In genomic region chr5:72433520-72433919, GRCh38 we compare ENCODE assay signal across 15 cellular contexts.
DNase-seq lines count a peak whose midpoint lies in the region; ATAC-seq and TF ChIP-seq lines count a peak whose summit lies in the region.
"Had no signal": no experiment of that assay in that cellular context is flagged by ENCODE, and none has a peak within 500 bp of the region (broad histone marks: within the 10 kb centered on the region; RNA-seq: fewer than 3 reads in every experiment).

No MANE protein-coding gene starts in this region.

- no peaks in the 10 kb centered on the region for H3K9me3 Mint-ChIP-seq in activated CD8-positive, alpha-beta T cell treated with anti-CD3 and anti-CD28 coated beads, Interleukin-2, amount 10 ng/mL, durations not matched to agents 7 days and 5 days (ENCODE audit: insufficient read depth)
- H3K9me3 Mint-ChIP-seq: GM23338; stimulated activated naive CD8-positive, alpha-beta T cell treated with anti-CD3 and anti-CD28 coated beads, Interleukin-15, Interleukin-2, amounts not matched to agents 100 ng/mL and 50 ng/mL, for 24 hours had no signal

- 0 to 44% methylated on average over 1 of the region's 1 CpG for WGBS in gastroesophageal sphincter (ENCODE audit: low coverage in 1 of 2), 2 donors

- TF ChIP-seq POLR2A in gastroesophageal sphincter (IDR thresholded peaks at IDR 0.05), result no peak

- H3K36me3 ChIP-seq in gastroesophageal sphincter (no peaks in the 10 kb centered on the region), skeletal muscle tissue (ENCODE audit: control insufficient read depth in 3 of 3, insufficient read depth in 3 of 3, low read length in 3 of 3) (no peaks in the 10 kb centered on the region)

- peak; percentile 75 for ATAC-seq in gastroesophageal sphincter
- no peak for ATAC-seq in activated CD8-positive, alpha-beta T cell treated with anti-CD3 and anti-CD28 coated beads, Interleukin-2, amount 10 ng/mL, durations not matched to agents 7 days and 5 days
- ATAC-seq: GM23338, left colon had no signal

- TF ChIP-seq CTCF in gastroesophageal sphincter (IDR thresholded peaks at IDR 0.05), result no peak

- POLR2A ChIA-PET in activated CD8-positive, alpha-beta T cell treated with anti-CD3 and anti-CD28 coated beads, Interleukin-2, amount 10 ng/mL, durations not matched to agents 7 days and 5 days (lab: Charles Lee), result no interaction called here

- no peaks in the 10 kb centered on the region for H3K4me1 Mint-ChIP-seq in activated CD8-positive, alpha-beta T cell treated with anti-CD3 and anti-CD28 coated beads, Interleukin-2, amount 10 ng/mL, durations not matched to agents 7 days and 5 days (ENCODE audit: low read depth)
- H3K4me1 Mint-ChIP-seq: GM23338 had no signal

- H3K4me3 ChIP-seq in gastroesophageal sphincter (no peak overlapping the region), skeletal muscle tissue (ENCODE audit: low read length in 3 of 3) (no peak overlapping the region)
- H3K4me3 ChIP-seq: GM23338 had no signal

- no peak for TF ChIP-seq EP300 in gastroesophageal sphincter (IDR thresholded peaks at IDR 0.05)

- CTCF ChIA-PET in activated CD8-positive, alpha-beta T cell treated with anti-CD3 and anti-CD28 coated beads, Interleukin-2, amount 10 ng/mL, durations not matched to agents 7 days and 5 days (lab: Charles Lee), result interaction anchor here (2.1 kb wide), 1 partner anchor 67 kb away, joined by 4 read pairs; no protein-coding TSS in a partner anchor

- no peak overlapping the region for H3K27ac Mint-ChIP-seq in activated CD8-positive, alpha-beta T cell treated with anti-CD3 and anti-CD28 coated beads, Interleukin-2, amount 10 ng/mL, durations not matched to agents 7 days and 5 days
- H3K27ac Mint-ChIP-seq: GM23338; stimulated activated naive CD8-positive, alpha-beta T cell treated with anti-CD3 and anti-CD28 coated beads, Interleukin-15, Interleukin-2, amounts not matched to agents 100 ng/mL and 50 ng/mL, for 24 hours had no signal

- H3K27me3 ChIP-seq in gastroesophageal sphincter, result no peaks in the 10 kb centered on the region
- no peaks in the 10 kb centered on the region for H3K27me3 ChIP-seq in skeletal muscle tissue (ENCODE audit: control insufficient read depth in 3 of 3, insufficient read depth in 3 of 3, low read length in 3 of 3)

- DNase-seq in LHCN-M2 (ENCODE audit: low read depth), result peak; percentile 87
- peak; percentile 63 for DNase-seq in amniotic epithelial cell (ENCODE audit: low read depth)
- DNase-seq in activated CD8-positive, alpha-beta T cell treated with anti-CD3 and anti-CD28 coated beads, Interleukin-2, amount 10 ng/mL, durations not matched to agents 7 days and 5 days, result no peak
- DNase-seq in NAMALWA (ENCODE audit: low spot score), result no peak
- DNase-seq in DMS53 (lab: John Stamatoyannopoulos, UW), result no peak
- DNase-seq: activated CD4-positive, alpha-beta T cell treated with anti-CD3 and anti-CD28 coated beads for 1 hour; activated gamma-delta T cell treated with Interleukin-2 at 50 U/mL for 16 hours; dermis blood vessel endothelial cell; GDM1; KBM-7; left colon had no signal

- H3K27ac ChIP-seq in gastroesophageal sphincter, result peak overlapping the region; percentile 72 to 83 (median 75)
- H3K27ac ChIP-seq in skeletal muscle tissue (ENCODE audit: low read depth, low read length), result peak overlapping the region; percentile 11

- H3K9ac ChIP-seq in skeletal muscle tissue (ENCODE audit: low read depth in 1 of 3, low read length in 3 of 3), result no peak overlapping the region

- H3K27me3 Mint-ChIP-seq in activated CD8-positive, alpha-beta T cell treated with anti-CD3 and anti-CD28 coated beads, Interleukin-2, amount 10 ng/mL, durations not matched to agents 7 days and 5 days (ENCODE audit: low read depth), result peaks cover 9% of the 10 kb centered on the region

- H3K9me3 ChIP-seq in gastroesophageal sphincter, result no peaks in the 10 kb centered on the region
- no peaks in the 10 kb centered on the region for H3K9me3 ChIP-seq in skeletal muscle tissue (ENCODE audit: control insufficient read depth in 3 of 3, low read length in 3 of 3)

- H3K36me3 Mint-ChIP-seq in activated CD8-positive, alpha-beta T cell treated with anti-CD3 and anti-CD28 coated beads, Interleukin-2, amount 10 ng/mL, durations not matched to agents 7 days and 5 days (ENCODE audit: low read depth), result no peaks in the 10 kb centered on the region

- H3K4me1 ChIP-seq in gastroesophageal sphincter (peaks cover 25 to 44% (median 25%) of the 10 kb centered on the region in 3 donors), skeletal muscle tissue (ENCODE audit: control insufficient read depth in 3 of 3, insufficient read depth in 3 of 3, low read length in 3 of 3) (peaks cover 20 to 32% (median 25%) of the 10 kb centered on the region in 3 donors)

- H3K4me3 Mint-ChIP-seq in activated CD8-positive, alpha-beta T cell treated with anti-CD3 and anti-CD28 coated beads, Interleukin-2, amount 10 ng/mL, durations not matched to agents 7 days and 5 days, result no peak overlapping the region
- H3K4me3 Mint-ChIP-seq: GM23338; stimulated activated naive CD8-positive, alpha-beta T cell treated with anti-CD3 and anti-CD28 coated beads, Interleukin-15, Interleukin-2, amounts not matched to agents 100 ng/mL and 50 ng/mL, for 24 hours had no signal

Comparison
In these comparisons a context has a peak if more than half of its experiments do, and no peak if none do; other contexts are left out.
1. DNase-seq: peak in LHCN-M2 (single experiment) and amniotic epithelial cell (single experiment); none in activated CD8-positive, alpha-beta T cell treated with anti-CD3 and anti-CD28 coated beads, Interleukin-2, amount 10 ng/mL, durations not matched to agents 7 days and 5 days (single experiment), NAMALWA (single experiment) and DMS53 (single experiment).